17 cellular contexts compared by ENCODE assay signal in the genomic region with DNA sequence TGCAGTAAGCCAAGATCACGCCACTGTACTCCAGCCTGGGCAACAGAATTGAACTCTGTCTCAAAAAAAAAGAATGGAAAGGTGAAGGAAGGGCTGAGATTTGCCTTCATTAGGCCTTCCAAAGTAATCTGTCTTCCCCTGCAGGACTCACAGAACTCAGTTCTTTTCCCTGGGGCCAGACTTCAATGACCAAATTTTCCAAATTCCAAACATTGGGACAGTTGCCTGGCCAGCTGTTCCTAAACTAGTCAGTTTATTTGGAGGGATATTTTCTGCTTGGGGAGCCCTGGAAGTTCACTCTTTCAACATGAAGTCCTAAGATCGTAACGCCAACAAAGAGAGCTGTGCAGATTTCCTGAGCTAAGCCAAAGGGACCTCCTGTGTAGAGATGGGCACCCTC. TPM values are rescaled to one million over a fixed set of nuclear protein-coding genes. Genes with fewer than 3 reads are reported as not detected.
DNase-seq lines count a peak whose midpoint lies in the region; ATAC-seq and TF ChIP-seq lines count a peak whose summit lies in the region.
"Had no signal": no experiment of that assay in that cellular context is flagged by ENCODE, and none has a peak within 500 bp of the region (broad histone marks: within the 10 kb centered on the region; RNA-seq: fewer than 3 reads in every experiment).

No MANE protein-coding gene starts in this region.

- no peak overlapping the region for H4K12ac ChIP-seq in trophoblast cell (ENCODE audit: low read depth, low read length)

- H3K4ac ChIP-seq in trophoblast cell (ENCODE audit: low read depth, low read length), result no peak overlapping the region

- peaks cover 4% of the 10 kb centered on the region for H3K36me3 Mint-ChIP-seq in activated CD4-positive, alpha-beta T cell treated with anti-CD3 and anti-CD28 coated beads, Interleukin-2, amount 10 ng/mL, durations not matched to agents 7 days and 5 days (ENCODE audit: low read depth)

- CTCF ChIA-PET in activated CD4-positive, alpha-beta T cell treated with anti-CD3 and anti-CD28 coated beads, Interleukin-2, amount 10 ng/mL, durations not matched to agents 7 days and 5 days (lab: Charles Lee), result interaction anchor here (0.6 to 1.3 kb wide), 7 partner anchors 9 to 147 kb away, joined by 3 to 6 read pairs (median 4); a partner anchor contains a TSS

- H3K79me2 ChIP-seq in trophoblast cell (ENCODE audit: control insufficient read depth, insufficient read depth, low read length, poor library complexity), result peaks cover 4% of the 10 kb centered on the region

- intact Hi-C loops in left ventricle myocardium superior (cut with micrococcal nuclease), result no loop called here
- intact Hi-C loops in Right ventricle myocardium inferior (cut with DNase I), result no loop called here

- H4K91ac ChIP-seq in trophoblast cell (ENCODE audit: low read depth, low read length), result no peak overlapping the region

- H2AK5ac ChIP-seq in trophoblast cell (ENCODE audit: low read length), result no peak overlapping the region

- H3K9ac ChIP-seq in trophoblast cell (ENCODE audit: low read length), result no peak overlapping the region

- no peak overlapping the region for H3K27ac Mint-ChIP-seq in activated CD4-positive, alpha-beta T cell treated with anti-CD3 and anti-CD28 coated beads, Interleukin-2, amount 10 ng/mL, durations not matched to agents 7 days and 5 days

- H3K4me3 ChIP-seq in fibroblast of villous mesenchyme (ENCODE audit: low read depth, low read length), result no peak overlapping the region
- H3K4me3 ChIP-seq in trophoblast cell (ENCODE audit: low read depth, low read length), result no peak overlapping the region
- H3K4me3 ChIP-seq: Peyer's patch had no signal

- no peak overlapping the region for H2AFZ ChIP-seq in trophoblast cell (ENCODE audit: insufficient read depth, low read length, poor library complexity)

- H2BK120ac ChIP-seq in trophoblast cell (ENCODE audit: insufficient read depth, low read length, poor library complexity), result no peak overlapping the region

- WGBS in trophoblast cell (ENCODE audit: extremely low coverage, insufficient coverage, insufficient read length), result no CpG with 5 or more reads among the region's 3 CpGs

- POLR2A ChIA-PET in activated CD4-positive, alpha-beta T cell treated with anti-CD3 and anti-CD28 coated beads, Interleukin-2, amount 10 ng/mL, durations not matched to agents 7 days and 5 days (lab: Charles Lee), result no interaction called here

- no peak overlapping the region for H3K14ac ChIP-seq in trophoblast cell (ENCODE audit: low read length)

- no peak for TF ChIP-seq CTCF in fibroblast of villous mesenchyme (IDR thresholded peaks at IDR 0.05; ENCODE audit: insufficient read depth, low read depth, low read length)

- H3K36me3 ChIP-seq in trophoblast cell (ENCODE audit: control insufficient read depth in 1 of 2, insufficient read depth in 2 of 2, low read length in 2 of 2), result peaks cover 0 to 6% of the 10 kb centered on the region in 2 experiments
- H3K36me3 ChIP-seq: Peyer's patch had no signal

- peaks cover 13% of the 10 kb centered on the region for H3K4me1 Mint-ChIP-seq in activated CD4-positive, alpha-beta T cell treated with anti-CD3 and anti-CD28 coated beads, Interleukin-2, amount 10 ng/mL, durations not matched to agents 7 days and 5 days

- no peaks in the 10 kb centered on the region for H3K9me3 ChIP-seq in trophoblast cell (ENCODE audit: insufficient read depth, low read depth, low read length)
- H3K9me3 ChIP-seq: Peyer's patch had no signal

- H3K27me3 ChIP-seq in trophoblast cell (ENCODE audit: insufficient read depth, low read length), result no peaks in the 10 kb centered on the region
- H3K27me3 ChIP-seq: Peyer's patch had no signal

- H2BK5ac ChIP-seq in trophoblast cell (ENCODE audit: low read depth, low read length, poor library complexity), result no peak overlapping the region

- ATAC-seq in left ventricle myocardium superior (peak; percentile 11), Right ventricle myocardium inferior (no peak), GM21390 (IDR thresholded peaks at IDR 0.05; ENCODE audit: unreplicated experiment) (no peak), GM21367 (IDR thresholded peaks at IDR 0.05; ENCODE audit: unreplicated experiment) (no peak)
- no peak for ATAC-seq in activated CD4-positive, CD25-positive, alpha-beta regulatory T cell treated with anti-CD3 and anti-CD28 coated beads, Interleukin-2, amount 50 U/mL, for 24 hours

- H3K4me3 Mint-ChIP-seq in activated CD4-positive, alpha-beta T cell treated with anti-CD3 and anti-CD28 coated beads, Interleukin-2, amount 10 ng/mL, durations not matched to agents 7 days and 5 days, result no peak overlapping the region

- no peak for DNase-seq in left ventricle myocardium superior
- DNase-seq in Right ventricle myocardium inferior (ENCODE audit: missing footprints), result no peak
- DNase-seq in fibroblast of villous mesenchyme (ENCODE audit: low read depth), result peak; percentile 6
- peak in 1 of 2 donors; percentile 72 for DNase-seq in trophoblast cell
- no peak for DNase-seq in activated CD4-positive, alpha-beta T cell treated with anti-CD3 and anti-CD28 coated beads, Interleukin-2, amount 10 ng/mL, durations not matched to agents 7 days and 5 days
- DNase-seq: DMS79, GDM1, Kasumi-1, NCI-H1105 treated with DMSO at 0.1 percent for 48 hours, NCI-H187 treated with DMSO at 0.1 percent for 48 hours, NCI-H2171 treated with DMSO at 0.1 percent for 48 hours, Peyer's patch, SHP77 treated with DMSO at 0.1 percent for 48 hours had no signal

- H3K4me2 ChIP-seq in trophoblast cell (ENCODE audit: low read length), result no peak overlapping the region

- no peaks in the 10 kb centered on the region for H3K9me3 Mint-ChIP-seq in activated CD4-positive, alpha-beta T cell treated with anti-CD3 and anti-CD28 coated beads, Interleukin-2, amount 10 ng/mL, durations not matched to agents 7 days and 5 days

- H4K8ac ChIP-seq in trophoblast cell (ENCODE audit: low read depth, low read length), result no peak overlapping the region

- peaks cover 9% of the 10 kb centered on the region for H3K79me1 ChIP-seq in trophoblast cell (ENCODE audit: low read length)

- H3K27ac ChIP-seq in trophoblast cell (ENCODE audit: low read depth, low read length), result peak overlapping the region; percentile 36
- H3K27ac ChIP-seq: C4-2B, Peyer's patch had no signal

- H2BK12ac ChIP-seq in trophoblast cell (ENCODE audit: low read length), result no peak overlapping the region

- H3K27me3 Mint-ChIP-seq in activated CD4-positive, alpha-beta T cell treated with anti-CD3 and anti-CD28 coated beads, Interleukin-2, amount 10 ng/mL, durations not matched to agents 7 days and 5 days, result no peaks in the 10 kb centered on the region

- H3K23ac ChIP-seq in trophoblast cell (ENCODE audit: low read length), result no peak overlapping the region

- H3K18ac ChIP-seq in trophoblast cell (ENCODE audit: low read length), result no peak overlapping the region

- H3K4me1 ChIP-seq in trophoblast cell (ENCODE audit: control insufficient read depth in 1 of 2, insufficient read depth in 2 of 2, low read length in 2 of 2), result peaks cover 18 to 23% of the 10 kb centered on the region in 2 experiments

RNA-seq across cellular contexts. Expression of a gene that starts 5.4 kb away (rescaled TPM):
- total RNA-seq in left ventricle myocardium superior (29.3 TPM), Right ventricle myocardium inferior (29.2 TPM), fibroblast of villous mesenchyme (22.5 and 27.6 TPM in 2 replicates)
- polyA plus RNA-seq in trophoblast cell (2013), result 25.1 and 25.2 TPM in 2 replicates
- total RNA-seq in activated CD4-positive, alpha-beta T cell treated with anti-CD3 and anti-CD28 coated beads, Interleukin-2, amount 10 ng/mL, durations not matched to agents 7 days and 5 days, result 10 to 100 TPM; 39.8 to 43.1 TPM

RNA-seq across cellular contexts. Expression of a gene that starts 15.9 kb away (rescaled TPM):
- total RNA-seq in left ventricle myocardium superior, result 78.0 TPM
- total RNA-seq in Right ventricle myocardium inferior, result 82.8 TPM
- total RNA-seq in fibroblast of villous mesenchyme, result 57.7 and 69.1 TPM in 2 replicates
- 116 and 121 TPM in 2 replicates for polyA plus RNA-seq in trophoblast cell (2013)
- 100 to 1,000 TPM; 115 to 120 TPM for total RNA-seq in activated CD4-positive, alpha-beta T cell treated with anti-CD3 and anti-CD28 coated beads, Interleukin-2, amount 10 ng/mL, durations not matched to agents 7 days and 5 days

RNA-seq across cellular contexts. Expression of a gene that starts 20.0 kb away (rescaled TPM):
- total RNA-seq in left ventricle myocardium superior (33.0 TPM), Right ventricle myocardium inferior (36.5 TPM), fibroblast of villous mesenchyme (23.2 and 26.8 TPM in 2 replicates)
- 40.6 and 42.0 TPM in 2 replicates for polyA plus RNA-seq in trophoblast cell (2013)
- 10 to 100 TPM; 37.7 to 39.0 TPM for total RNA-seq in activated CD4-positive, alpha-beta T cell treated with anti-CD3 and anti-CD28 coated beads, Interleukin-2, amount 10 ng/mL, durations not matched to agents 7 days and 5 days

RNA-seq across cellular contexts. Expression of a gene that starts 20.0 kb away (rescaled TPM):
- total RNA-seq in left ventricle myocardium superior (64.8 TPM), Right ventricle myocardium inferior (62.8 TPM), fibroblast of villous mesenchyme (25.9 and 26.1 TPM in 2 replicates)
- polyA plus RNA-seq in trophoblast cell (2013), result 263 and 270 TPM in 2 replicates
- 10 to 100 TPM; 46.0 to 56.0 TPM for total RNA-seq in activated CD4-positive, alpha-beta T cell treated with anti-CD3 and anti-CD28 coated beads, Interleukin-2, amount 10 ng/mL, durations not matched to agents 7 days and 5 days

RNA-seq across cellular contexts. Expression of a gene that starts 21.4 kb away (rescaled TPM):
- 22.9 TPM for total RNA-seq in left ventricle myocardium superior
- 19.5 TPM for total RNA-seq in Right ventricle myocardium inferior
- 8.1 and 8.6 TPM in 2 replicates for total RNA-seq in fibroblast of villous mesenchyme
- polyA plus RNA-seq in trophoblast cell (2013), result 19.5 and 20.6 TPM in 2 replicates
- total RNA-seq in activated CD4-positive, alpha-beta T cell treated with anti-CD3 and anti-CD28 coated beads, Interleukin-2, amount 10 ng/mL, durations not matched to agents 7 days and 5 days, result 10 to 100 TPM; 34.7 to 40.2 TPM
